ENCODE assay signal across 1 cellular context in the genomic region with DNA sequence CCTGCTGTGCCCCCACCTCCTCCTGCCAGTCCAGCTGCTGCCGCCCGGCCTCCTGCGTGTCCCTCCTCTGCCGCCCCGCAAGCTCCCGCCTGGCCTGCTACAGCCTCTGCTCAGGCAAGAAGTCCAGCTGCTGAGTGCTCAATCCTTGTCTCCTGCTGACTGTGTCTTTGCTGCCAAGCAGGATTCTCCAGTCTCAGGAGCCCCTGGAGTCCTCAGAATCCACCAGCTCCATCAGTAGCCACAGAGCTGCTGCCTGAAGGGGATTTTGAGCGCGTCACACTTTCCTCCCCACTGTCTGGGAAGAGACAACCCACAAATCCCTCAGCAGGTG.
TF ChIP-seq lines count a peak whose summit lies in the region.

No MANE protein-coding gene starts in this region.

TF ChIP-seq in GM23338, 12 proteins besides CTCF, POLR2A, EP300 and RAD21 (continued from another document):
- TF ChIP-seq, protein P1, sequence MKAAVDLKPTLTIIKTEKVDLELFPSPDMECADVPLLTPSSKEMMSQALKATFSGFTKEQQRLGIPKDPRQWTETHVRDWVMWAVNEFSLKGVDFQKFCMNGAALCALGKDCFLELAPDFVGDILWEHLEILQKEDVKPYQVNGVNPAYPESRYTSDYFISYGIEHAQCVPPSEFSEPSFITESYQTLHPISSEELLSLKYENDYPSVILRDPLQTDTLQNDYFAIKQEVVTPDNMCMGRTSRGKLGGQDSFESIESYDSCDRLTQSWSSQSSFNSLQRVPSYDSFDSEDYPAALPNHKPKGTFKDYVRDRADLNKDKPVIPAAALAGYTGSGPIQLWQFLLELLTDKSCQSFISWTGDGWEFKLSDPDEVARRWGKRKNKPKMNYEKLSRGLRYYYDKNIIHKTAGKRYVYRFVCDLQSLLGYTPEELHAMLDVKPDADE (IDR thresholded peaks at IDR 0.05) = no peak
- TF ChIP-seq EZH2phosphoT487 (IDR thresholded peaks at IDR 0.05; ENCODE audit: unreplicated experiment) (no peak), JUNB (IDR thresholded peaks at IDR 0.05; ENCODE audit: unreplicated experiment) (no peak), EZH2 (IDR thresholded peaks at IDR 0.05; ENCODE audit: low read depth, unreplicated experiment) (no peak), POLR2AphosphoS5 (IDR thresholded peaks at IDR 0.05; ENCODE audit: low read depth) (no peak), STAT1 (IDR thresholded peaks at IDR 0.05; ENCODE audit: unreplicated experiment) (no peak), NANOG (IDR thresholded peaks at IDR 0.05; ENCODE audit: borderline replicate concordance) (no peak), ZNF331 (CRISPR knock-in tag; IDR thresholded peaks at IDR 0.05; ENCODE audit: low read depth) (no peak)
- TF ChIP-seq, protein P2, sequence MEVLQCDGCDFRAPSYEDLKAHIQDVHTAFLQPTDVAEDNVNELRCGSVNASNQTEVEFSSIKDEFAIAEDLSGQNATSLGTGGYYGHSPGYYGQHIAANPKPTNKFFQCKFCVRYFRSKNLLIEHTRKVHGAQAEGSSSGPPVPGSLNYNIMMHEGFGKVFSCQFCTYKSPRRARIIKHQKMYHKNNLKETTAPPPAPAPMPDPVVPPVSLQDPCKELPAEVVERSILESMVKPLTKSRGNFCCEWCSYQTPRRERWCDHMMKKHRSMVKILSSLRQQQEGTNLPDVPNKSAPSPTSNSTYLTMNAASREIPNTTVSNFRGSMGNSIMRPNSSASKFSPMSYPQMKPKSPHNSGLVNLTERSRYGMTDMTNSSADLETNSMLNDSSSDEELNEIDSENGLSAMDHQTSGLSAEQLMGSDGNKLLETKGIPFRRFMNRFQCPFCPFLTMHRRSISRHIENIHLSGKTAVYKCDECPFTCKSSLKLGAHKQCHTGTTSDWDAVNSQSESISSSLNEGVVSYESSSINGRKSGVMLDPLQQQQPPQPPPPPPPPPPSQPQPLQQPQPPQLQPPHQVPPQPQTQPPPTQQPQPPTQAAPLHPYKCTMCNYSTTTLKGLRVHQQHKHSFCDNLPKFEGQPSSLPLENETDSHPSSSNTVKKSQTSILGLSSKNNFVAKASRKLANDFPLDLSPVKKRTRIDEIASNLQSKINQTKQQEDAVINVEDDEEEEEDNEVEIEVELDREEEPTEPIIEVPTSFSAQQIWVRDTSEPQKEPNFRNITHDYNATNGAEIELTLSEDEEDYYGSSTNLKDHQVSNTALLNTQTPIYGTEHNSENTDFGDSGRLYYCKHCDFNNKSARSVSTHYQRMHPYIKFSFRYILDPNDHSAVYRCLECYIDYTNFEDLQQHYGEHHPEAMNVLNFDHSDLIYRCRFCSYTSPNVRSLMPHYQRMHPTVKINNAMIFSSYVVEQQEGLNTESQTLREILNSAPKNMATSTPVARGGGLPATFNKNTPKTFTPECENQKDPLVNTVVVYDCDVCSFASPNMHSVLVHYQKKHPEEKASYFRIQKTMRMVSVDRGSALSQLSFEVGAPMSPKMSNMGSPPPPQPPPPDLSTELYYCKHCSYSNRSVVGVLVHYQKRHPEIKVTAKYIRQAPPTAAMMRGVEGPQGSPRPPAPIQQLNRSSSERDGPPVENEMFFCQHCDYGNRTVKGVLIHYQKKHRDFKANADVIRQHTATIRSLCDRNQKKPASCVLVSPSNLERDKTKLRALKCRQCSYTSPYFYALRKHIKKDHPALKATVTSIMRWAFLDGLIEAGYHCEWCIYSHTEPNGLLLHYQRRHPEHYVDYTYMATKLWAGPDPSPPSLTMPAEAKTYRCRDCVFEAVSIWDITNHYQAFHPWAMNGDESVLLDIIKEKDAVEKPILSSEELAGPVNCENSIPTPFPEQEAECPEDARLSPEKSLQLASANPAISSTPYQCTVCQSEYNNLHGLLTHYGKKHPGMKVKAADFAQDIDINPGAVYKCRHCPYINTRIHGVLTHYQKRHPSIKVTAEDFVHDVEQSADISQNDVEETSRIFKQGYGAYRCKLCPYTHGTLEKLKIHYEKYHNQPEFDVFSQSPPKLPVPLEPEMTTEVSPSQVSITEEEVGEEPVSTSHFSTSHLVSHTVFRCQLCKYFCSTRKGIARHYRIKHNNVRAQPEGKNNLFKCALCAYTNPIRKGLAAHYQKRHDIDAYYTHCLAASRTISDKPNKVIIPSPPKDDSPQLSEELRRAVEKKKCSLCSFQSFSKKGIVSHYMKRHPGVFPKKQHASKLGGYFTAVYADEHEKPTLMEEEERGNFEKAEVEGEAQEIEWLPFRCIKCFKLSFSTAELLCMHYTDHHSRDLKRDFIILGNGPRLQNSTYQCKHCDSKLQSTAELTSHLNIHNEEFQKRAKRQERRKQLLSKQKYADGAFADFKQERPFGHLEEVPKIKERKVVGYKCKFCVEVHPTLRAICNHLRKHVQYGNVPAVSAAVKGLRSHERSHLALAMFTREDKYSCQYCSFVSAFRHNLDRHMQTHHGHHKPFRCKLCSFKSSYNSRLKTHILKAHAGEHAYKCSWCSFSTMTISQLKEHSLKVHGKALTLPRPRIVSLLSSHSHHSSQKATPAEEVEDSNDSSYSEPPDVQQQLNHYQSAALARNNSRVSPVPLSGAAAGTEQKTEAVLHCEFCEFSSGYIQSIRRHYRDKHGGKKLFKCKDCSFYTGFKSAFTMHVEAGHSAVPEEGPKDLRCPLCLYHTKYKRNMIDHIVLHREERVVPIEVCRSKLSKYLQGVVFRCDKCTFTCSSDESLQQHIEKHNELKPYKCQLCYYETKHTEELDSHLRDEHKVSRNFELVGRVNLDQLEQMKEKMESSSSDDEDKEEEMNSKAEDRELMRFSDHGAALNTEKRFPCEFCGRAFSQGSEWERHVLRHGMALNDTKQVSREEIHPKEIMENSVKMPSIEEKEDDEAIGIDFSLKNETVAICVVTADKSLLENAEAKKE (CRISPR knock-in tag; IDR thresholded peaks at IDR 0.05) = no peak
- TF ChIP-seq, protein P3, sequence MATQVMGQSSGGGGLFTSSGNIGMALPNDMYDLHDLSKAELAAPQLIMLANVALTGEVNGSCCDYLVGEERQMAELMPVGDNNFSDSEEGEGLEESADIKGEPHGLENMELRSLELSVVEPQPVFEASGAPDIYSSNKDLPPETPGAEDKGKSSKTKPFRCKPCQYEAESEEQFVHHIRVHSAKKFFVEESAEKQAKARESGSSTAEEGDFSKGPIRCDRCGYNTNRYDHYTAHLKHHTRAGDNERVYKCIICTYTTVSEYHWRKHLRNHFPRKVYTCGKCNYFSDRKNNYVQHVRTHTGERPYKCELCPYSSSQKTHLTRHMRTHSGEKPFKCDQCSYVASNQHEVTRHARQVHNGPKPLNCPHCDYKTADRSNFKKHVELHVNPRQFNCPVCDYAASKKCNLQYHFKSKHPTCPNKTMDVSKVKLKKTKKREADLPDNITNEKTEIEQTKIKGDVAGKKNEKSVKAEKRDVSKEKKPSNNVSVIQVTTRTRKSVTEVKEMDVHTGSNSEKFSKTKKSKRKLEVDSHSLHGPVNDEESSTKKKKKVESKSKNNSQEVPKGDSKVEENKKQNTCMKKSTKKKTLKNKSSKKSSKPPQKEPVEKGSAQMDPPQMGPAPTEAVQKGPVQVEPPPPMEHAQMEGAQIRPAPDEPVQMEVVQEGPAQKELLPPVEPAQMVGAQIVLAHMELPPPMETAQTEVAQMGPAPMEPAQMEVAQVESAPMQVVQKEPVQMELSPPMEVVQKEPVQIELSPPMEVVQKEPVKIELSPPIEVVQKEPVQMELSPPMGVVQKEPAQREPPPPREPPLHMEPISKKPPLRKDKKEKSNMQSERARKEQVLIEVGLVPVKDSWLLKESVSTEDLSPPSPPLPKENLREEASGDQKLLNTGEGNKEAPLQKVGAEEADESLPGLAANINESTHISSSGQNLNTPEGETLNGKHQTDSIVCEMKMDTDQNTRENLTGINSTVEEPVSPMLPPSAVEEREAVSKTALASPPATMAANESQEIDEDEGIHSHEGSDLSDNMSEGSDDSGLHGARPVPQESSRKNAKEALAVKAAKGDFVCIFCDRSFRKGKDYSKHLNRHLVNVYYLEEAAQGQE (IDR thresholded peaks at IDR 0.05; ENCODE audit: unreplicated experiment) = no peak
TF ChIP-seq in GM23338: peak in this region for 0.
